Comparison of ENCODE assay signal across 18 cellular contexts in the genomic region with DNA sequence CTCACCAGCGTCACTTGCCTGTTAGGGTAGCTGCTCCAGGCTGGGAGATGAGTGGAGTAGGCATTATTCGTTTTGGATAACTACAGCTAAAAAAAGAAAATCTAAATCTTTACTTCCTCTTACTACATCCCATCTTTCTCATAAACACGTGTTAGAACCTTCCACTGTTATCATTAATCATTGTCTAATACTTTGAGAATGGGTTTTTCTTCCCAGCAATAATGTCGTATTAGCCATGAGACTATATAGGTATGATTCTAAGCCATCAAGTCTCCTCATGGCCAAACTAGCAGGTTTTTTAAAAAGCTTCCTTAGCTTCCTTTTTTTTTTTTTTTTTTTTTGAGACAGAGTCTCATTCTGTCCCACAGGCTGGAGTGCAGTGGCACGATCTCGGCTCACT.
"Had no signal": no experiment of that assay in that cellular context is flagged by ENCODE, and none has a peak within 500 bp of the region (broad histone marks: within the 10 kb centered on the region; RNA-seq: fewer than 3 reads in every experiment).

No MANE protein-coding gene starts in this region.

- H3K27ac Mint-ChIP-seq: activated CD8-positive, alpha-beta memory T cell treated with anti-CD3 and anti-CD28 coated beads, Interleukin-2, amount 10 ng/mL, durations not matched to agents 7 days and 5 days; activated naive CD4-positive, alpha-beta T cell treated with anti-CD3 and anti-CD28 coated beads, Interleukin-2, amount 50 U/mL, for 24 hours; activated T-cell treated with anti-CD3 and anti-CD28 coated beads, Interleukin-2, amount 50 U/mL, for 24 hours; dendritic cell treated with granulocyte-macrophage colony-stimulating factor and Interleukin-4, amounts not matched to agents 40 ng/mL and 50 ng/mL, for 4 days; stimulated activated effector memory CD8-positive, alpha-beta T cell treated with anti-CD3 and anti-CD28 coated beads, Interleukin-12 subunit alpha, Interleukin-12 subunit beta, amount 100 ng/mL, for 72 hours had no signal

- ATAC-seq: activated CD4-positive, CD25-positive, alpha-beta regulatory T cell treated with anti-CD3 and anti-CD28 coated beads, Interleukin-2, amount 50 U/mL, for 24 hours; activated CD8-positive, alpha-beta memory T cell treated with anti-CD3 and anti-CD28 coated beads, Interleukin-2, amount 10 ng/mL, durations not matched to agents 7 days and 5 days; foreskin keratinocyte; naive thymus-derived CD4-positive, alpha-beta T cell; stimulated activated effector memory CD8-positive, alpha-beta T cell treated with anti-CD3 and anti-CD28 coated beads, Interleukin-12 subunit alpha, Interleukin-12 subunit beta, amount 100 ng/mL, for 72 hours had no signal

- H3K36me3 ChIP-seq: brain microvascular endothelial cell, right atrium auricular region, upper lobe of left lung had no signal

- H3K36me3 Mint-ChIP-seq: activated CD8-positive, alpha-beta memory T cell treated with anti-CD3 and anti-CD28 coated beads, Interleukin-2, amount 10 ng/mL, durations not matched to agents 7 days and 5 days; activated naive CD4-positive, alpha-beta T cell treated with anti-CD3 and anti-CD28 coated beads, Interleukin-2, amount 50 U/mL, for 24 hours; naive thymus-derived CD4-positive, alpha-beta T cell had no signal

- H3K27me3 Mint-ChIP-seq: activated naive CD4-positive, alpha-beta T cell treated with anti-CD3 and anti-CD28 coated beads, Interleukin-2, amount 50 U/mL, for 24 hours; activated T-cell treated with anti-CD3 and anti-CD28 coated beads, Interleukin-2, amount 50 U/mL, for 24 hours had no signal

- DNase-seq: activated CD4-positive, alpha-beta T cell treated with anti-CD3 and anti-CD28 coated beads, Interleukin-2, amount 50 U/mL, for 4 hours; activated CD8-positive, alpha-beta memory T cell treated with anti-CD3 and anti-CD28 coated beads, Interleukin-2, amount 10 ng/mL, durations not matched to agents 7 days and 5 days; activated effector memory CD4-positive, alpha-beta T cell treated with Interleukin-2 at 50 U/mL for 16 hours; activated T-cell treated with anti-CD3 and anti-CD28 coated beads, Interleukin-2, amount 50 U/mL, for 24 hours; amniotic stem cell; brain microvascular endothelial cell; cerebellar nuclear complex; naive thymus-derived CD4-positive, alpha-beta T cell; posterior cingulate gyrus; small intestine; substantia nigra; upper lobe of left lung had no signal

- H3K9me3 ChIP-seq: right atrium auricular region, upper lobe of left lung had no signal

- H3K27ac ChIP-seq: brain microvascular endothelial cell, foreskin keratinocyte, right atrium auricular region had no signal

- H3K4me3 ChIP-seq: right atrium auricular region, upper lobe of left lung had no signal

- H3K9me3 Mint-ChIP-seq: activated naive CD4-positive, alpha-beta T cell treated with anti-CD3 and anti-CD28 coated beads, Interleukin-2, amount 50 U/mL, for 24 hours; activated T-cell treated with anti-CD3 and anti-CD28 coated beads, Interleukin-2, amount 50 U/mL, for 24 hours; dendritic cell treated with granulocyte-macrophage colony-stimulating factor and Interleukin-4, amounts not matched to agents 40 ng/mL and 50 ng/mL, for 4 days; naive thymus-derived CD4-positive, alpha-beta T cell; stimulated activated effector memory CD8-positive, alpha-beta T cell treated with anti-CD3 and anti-CD28 coated beads, Interleukin-12 subunit alpha, Interleukin-12 subunit beta, amount 100 ng/mL, for 72 hours had no signal

- H3K27me3 ChIP-seq: brain microvascular endothelial cell, right atrium auricular region, upper lobe of left lung had no signal

- H3K4me3 Mint-ChIP-seq: activated CD8-positive, alpha-beta memory T cell treated with anti-CD3 and anti-CD28 coated beads, Interleukin-2, amount 10 ng/mL, durations not matched to agents 7 days and 5 days; activated naive CD4-positive, alpha-beta T cell treated with anti-CD3 and anti-CD28 coated beads, Interleukin-2, amount 50 U/mL, for 24 hours; activated T-cell treated with anti-CD3 and anti-CD28 coated beads, Interleukin-2, amount 50 U/mL, for 24 hours; dendritic cell treated with granulocyte-macrophage colony-stimulating factor and Interleukin-4, amounts not matched to agents 40 ng/mL and 50 ng/mL, for 4 days; naive thymus-derived CD4-positive, alpha-beta T cell; stimulated activated effector memory CD8-positive, alpha-beta T cell treated with anti-CD3 and anti-CD28 coated beads, Interleukin-12 subunit alpha, Interleukin-12 subunit beta, amount 100 ng/mL, for 72 hours had no signal
